Comparison of ENCODE assay signal across 24 cellular contexts in genomic region chr10:12400266-12400931, GRCh38. TPM values are rescaled to one million over a fixed set of nuclear protein-coding genes. Genes with fewer than 3 reads are reported as not detected.
A peak's percentile ranks its signal among the peaks of the same experiment; 100 is the strongest.
DNase-seq lines count a peak whose midpoint lies in the region; ATAC-seq, FAIRE-seq and TF ChIP-seq lines count a peak whose summit lies in the region.
"Had no signal": no experiment of that assay in that cellular context is flagged by ENCODE, and none has a peak within 500 bp of the region (broad histone marks: within the 10 kb centered on the region; RNA-seq: fewer than 3 reads in every experiment).

No MANE protein-coding gene starts in this region.

- H3F3A ChIP-seq in smooth muscle cell (ENCODE audit: low read depth) (no peaks in the 10 kb centered on the region), neural progenitor cell (ENCODE audit: low read depth) (no peaks in the 10 kb centered on the region)

- H3K4me2 ChIP-seq in smooth muscle cell (peak overlapping the region; percentile 16), neural progenitor cell (no peak overlapping the region)

- 82% methylated on average over 11 of the region's 11 CpGs for WGBS in smooth muscle cell (ENCODE audit: low lambda C conversion rate)

- H3K79me2 ChIP-seq in smooth muscle cell (ENCODE audit: low read depth), result no peaks in the 10 kb centered on the region
- H3K79me2 ChIP-seq in neural progenitor cell (ENCODE audit: low read depth), result no peaks in the 10 kb centered on the region

- H3K36me3 ChIP-seq in smooth muscle cell (ENCODE audit: low read depth), result no peaks in the 10 kb centered on the region
- no peaks in the 10 kb centered on the region for H3K36me3 ChIP-seq in neural progenitor cell
- H3K36me3 ChIP-seq: esophagus muscularis mucosa had no signal

- FAIRE-seq in RCC 7860 (lab: Jason Lieb, UNC), result no peak
- FAIRE-seq: GM18507 had no signal

- peaks cover 2% of the 10 kb centered on the region for H3K27me3 Mint-ChIP-seq in neural progenitor cell (ENCODE audit: insufficient read depth, low read depth)
- H3K27me3 Mint-ChIP-seq: activated naive CD4-positive, alpha-beta T cell treated with anti-CD3 and anti-CD28 coated beads, Interleukin-2, amount 10 ng/mL, durations not matched to agents 7 days and 5 days; stimulated activated naive CD8-positive, alpha-beta T cell treated with anti-CD3 and anti-CD28 coated beads, Interleukin-15, amount 100 ng/mL, for 72 hours; T-helper 17 cell had no signal

- H3K27ac Mint-ChIP-seq in neural progenitor cell, result no peak overlapping the region
- H3K27ac Mint-ChIP-seq: activated naive CD4-positive, alpha-beta T cell treated with anti-CD3 and anti-CD28 coated beads, Interleukin-2, amount 10 ng/mL, durations not matched to agents 7 days and 5 days; mesothelial cell of epicardium; type B pancreatic cell had no signal

- TF ChIP-seq CTCF in smooth muscle cell (IDR thresholded peaks at IDR 0.05; ENCODE audit: borderline replicate concordance, insufficient read depth, poor library complexity, severe bottlenecking) (no peak), neural progenitor cell (IDR thresholded peaks at IDR 0.05) (no peak)

- H3K9me3 Mint-ChIP-seq in neural progenitor cell, result peaks cover 3% of the 10 kb centered on the region
- H3K9me3 Mint-ChIP-seq: activated naive CD4-positive, alpha-beta T cell treated with anti-CD3 and anti-CD28 coated beads, Interleukin-2, amount 10 ng/mL, durations not matched to agents 7 days and 5 days; mesothelial cell of epicardium; stimulated activated naive CD8-positive, alpha-beta T cell treated with anti-CD3 and anti-CD28 coated beads, Interleukin-15, amount 100 ng/mL, for 72 hours; type B pancreatic cell had no signal

- no peak overlapping the region for H3K9ac ChIP-seq in smooth muscle cell (ENCODE audit: low read depth)
- no peak overlapping the region for H3K9ac ChIP-seq in neural progenitor cell

- H3K4me1 Mint-ChIP-seq in neural progenitor cell, result peaks cover 14% of the 10 kb centered on the region

- H3K27ac ChIP-seq in smooth muscle cell (ENCODE audit: low read depth) (peak overlapping the region; percentile 35), neural progenitor cell (no peak overlapping the region)

- H3K4me1 ChIP-seq in smooth muscle cell (ENCODE audit: low read depth) (no peaks in the 10 kb centered on the region), neural progenitor cell (no peaks in the 10 kb centered on the region)

- H4K20me1 ChIP-seq in smooth muscle cell (ENCODE audit: low read depth), result no peaks in the 10 kb centered on the region
- H4K20me1 ChIP-seq in neural progenitor cell (ENCODE audit: low read depth), result peaks cover 7% of the 10 kb centered on the region

- H2AFZ ChIP-seq in smooth muscle cell (ENCODE audit: low read depth), result no peak overlapping the region
- H2AFZ ChIP-seq in neural progenitor cell (replicated peaks), result no peak overlapping the region

- no peak for ATAC-seq in HG03521 (IDR thresholded peaks at IDR 0.05; ENCODE audit: unreplicated experiment)
- ATAC-seq: stimulated activated naive CD8-positive, alpha-beta T cell treated with anti-CD3 and anti-CD28 coated beads, Interleukin-15, amount 100 ng/mL, for 72 hours; T-helper 17 cell had no signal

- peak; percentile 50 for DNase-seq in EL
- peak; percentile 94 for DNase-seq in RCC 7860 (ENCODE audit: low spot score)
- peak; percentile 86 for DNase-seq in glomerular visceral epithelial cell (ENCODE audit: extremely low spot score)
- DNase-seq in smooth muscle cell (lab: John Stamatoyannopoulos, UW; ENCODE audit: unreplicated experiment), result no peak
- DNase-seq in SKM-1 treated with dmso at 0.1 percent for 144 hours (lab: John Stamatoyannopoulos, UW; ENCODE audit: unreplicated experiment), result no peak
- no peak for DNase-seq in COR-L47 (lab: John Stamatoyannopoulos, UW)
- DNase-seq in neural progenitor cell (ENCODE audit: low spot score), result no peak
- DNase-seq: activated CD4-positive, alpha-beta T cell treated with anti-CD3 and anti-CD28 coated beads, Interleukin-2, amount 50 U/mL, for 4 hours; activated naive CD4-positive, alpha-beta T cell treated with anti-CD3 and anti-CD28 coated beads, Interleukin-2, amount 10 ng/mL, durations not matched to agents 7 days and 5 days; Caco-2; effector CD8-positive, alpha-beta T cell; NCI-H187; NCI-H226; NCI-H82; OCI-M1; small intestine; stimulated activated CD4-positive, alpha-beta T cell treated with anti-CD3 and anti-CD28 coated beads, Interleukin-4, amount 100 ng/mL, for 1 hour; stimulated activated naive CD8-positive, alpha-beta T cell treated with anti-CD3 and anti-CD28 coated beads, Interleukin-15, amount 100 ng/mL, for 72 hours; T-helper 17 cell had no signal

- H3K27me3 ChIP-seq in smooth muscle cell (ENCODE audit: low read depth), result no peaks in the 10 kb centered on the region
- H3K27me3 ChIP-seq in neural progenitor cell, result no peaks in the 10 kb centered on the region
- H3K27me3 ChIP-seq: esophagus muscularis mucosa had no signal

- H3K9me3 ChIP-seq in smooth muscle cell (replicated peaks; ENCODE audit: low read depth) (no peaks in the 10 kb centered on the region), neural progenitor cell (ENCODE audit: low read depth) (no peaks in the 10 kb centered on the region)
- H3K9me3 ChIP-seq: Caco-2, esophagus muscularis mucosa had no signal

- H3K4me3 ChIP-seq in smooth muscle cell (no peak overlapping the region), neural progenitor cell (no peak overlapping the region)
- H3K4me3 ChIP-seq: esophagus muscularis mucosa had no signal

- H3K36me3 Mint-ChIP-seq in neural progenitor cell, result peaks cover 4% of the 10 kb centered on the region
- H3K36me3 Mint-ChIP-seq: mesothelial cell of epicardium, type B pancreatic cell had no signal

- no peak overlapping the region for H3K4me3 Mint-ChIP-seq in neural progenitor cell
- H3K4me3 Mint-ChIP-seq: activated naive CD4-positive, alpha-beta T cell treated with anti-CD3 and anti-CD28 coated beads, Interleukin-2, amount 10 ng/mL, durations not matched to agents 7 days and 5 days; mesothelial cell of epicardium; stimulated activated naive CD8-positive, alpha-beta T cell treated with anti-CD3 and anti-CD28 coated beads, Interleukin-15, amount 100 ng/mL, for 72 hours; T-helper 17 cell; type B pancreatic cell had no signal

RNA-seq across cellular contexts. Expression of gene CAMK1D, which starts 51.1 kb away (rescaled TPM):
- total RNA-seq in smooth muscle cell, result 1.6 and 1.9 TPM in 2 replicates
- 2.3 and 3.7 TPM in 2 replicates for polyA plus RNA-seq in smooth muscle cell
- 7.6 and 8.8 TPM in 2 replicates for total RNA-seq in neural progenitor cell (ENCODE audit: low replicate concordance)

Comparison
In these comparisons a context has a peak if more than half of its experiments do, and no peak if none do; other contexts are left out.
1. DNase-seq: peak in EL (single experiment), RCC 7860 (single experiment) and glomerular visceral epithelial cell (single experiment); none in smooth muscle cell (single experiment), SKM-1 treated with dmso at 0.1 percent for 144 hours (single experiment), COR-L47 (single experiment) and neural progenitor cell (single experiment).